1 cellular context compared by ENCODE assay signal in the genomic region with DNA sequence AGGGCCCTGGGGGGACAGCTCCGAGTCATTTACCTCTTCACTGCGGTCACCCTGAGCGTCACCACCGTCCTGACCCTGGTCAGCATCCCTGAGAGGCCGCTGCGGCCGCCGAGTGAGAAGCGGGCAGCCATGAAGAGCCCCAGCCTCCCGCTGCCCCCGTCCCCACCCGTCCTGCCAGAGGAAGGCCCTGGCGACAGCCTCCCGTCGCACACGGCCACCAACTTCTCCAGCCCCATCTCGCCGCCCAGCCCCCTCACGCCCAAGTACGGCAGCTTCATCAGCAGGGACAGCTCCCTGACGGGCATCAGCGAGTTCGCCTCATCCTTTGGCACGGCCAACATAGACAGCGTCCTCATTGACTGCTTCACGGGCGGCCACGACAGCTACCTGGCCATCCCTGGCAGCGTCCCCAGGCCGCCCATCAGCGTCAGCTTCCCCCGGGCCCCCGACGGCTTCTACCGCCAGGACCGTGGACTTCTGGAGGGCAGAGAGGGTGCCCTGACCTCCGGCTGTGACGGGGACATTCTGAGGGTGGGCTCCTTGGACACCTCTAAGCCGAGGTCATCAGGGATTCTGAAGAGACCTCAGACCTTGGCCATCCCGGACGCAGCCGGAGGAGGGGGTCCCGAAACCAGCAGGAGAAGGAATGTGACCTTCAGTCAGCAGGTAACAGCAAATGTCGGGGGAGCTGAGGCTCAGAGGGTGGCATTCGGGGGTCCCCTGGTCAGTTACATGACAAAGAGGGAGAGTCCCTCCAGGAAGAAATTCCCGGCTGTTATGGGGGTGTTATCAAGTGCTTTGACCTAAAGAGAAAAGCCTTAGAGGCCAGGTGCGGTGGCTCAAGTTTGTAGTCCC.
TF ChIP-seq lines count a peak whose summit lies in the region.

No MANE protein-coding gene starts in this region.

TF ChIP-seq in GM23338, 12 proteins besides CTCF, POLR2A, EP300 and RAD21 (continued from another document):
- no peak for TF ChIP-seq ZNF114 (CRISPR knock-in tag; IDR thresholded peaks at IDR 0.05)
- TF ChIP-seq JUNB (IDR thresholded peaks at IDR 0.05; ENCODE audit: unreplicated experiment): no peak
- TF ChIP-seq POLR2AphosphoS5 (IDR thresholded peaks at IDR 0.05; ENCODE audit: low read depth): no peak
- no peak for TF ChIP-seq CREB1 (CRISPR knock-in tag; IDR thresholded peaks at IDR 0.05; ENCODE audit: low read depth)
- TF ChIP-seq EZH2phosphoT487 (IDR thresholded peaks at IDR 0.05; ENCODE audit: unreplicated experiment): no peak
